1 cellular context compared by ENCODE assay signal in the genomic region with DNA sequence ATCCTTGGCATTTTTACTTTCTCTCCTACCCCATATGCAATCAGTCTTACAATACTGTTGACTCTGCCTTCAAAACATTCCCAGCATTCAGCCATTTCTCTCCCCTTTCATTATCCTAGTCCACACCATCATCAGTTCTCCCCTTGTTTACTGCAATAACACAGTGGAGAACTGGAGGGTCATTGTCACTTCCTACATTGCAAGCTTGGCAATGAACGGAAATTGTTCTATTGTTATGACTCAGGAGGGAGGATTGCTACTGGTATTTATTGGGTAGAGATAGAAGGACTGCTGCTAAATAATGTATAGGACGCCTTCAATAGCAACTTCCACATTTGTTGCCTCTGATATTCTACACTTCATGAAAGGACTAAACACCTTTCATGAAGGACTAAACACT.
TF ChIP-seq lines count a peak whose summit lies in the region.

No MANE protein-coding gene starts in this region.

TF ChIP-seq in GM23338, 12 proteins besides CTCF, POLR2A, EP300 and RAD21 (continued from another document):
- TF ChIP-seq, protein P1, sequence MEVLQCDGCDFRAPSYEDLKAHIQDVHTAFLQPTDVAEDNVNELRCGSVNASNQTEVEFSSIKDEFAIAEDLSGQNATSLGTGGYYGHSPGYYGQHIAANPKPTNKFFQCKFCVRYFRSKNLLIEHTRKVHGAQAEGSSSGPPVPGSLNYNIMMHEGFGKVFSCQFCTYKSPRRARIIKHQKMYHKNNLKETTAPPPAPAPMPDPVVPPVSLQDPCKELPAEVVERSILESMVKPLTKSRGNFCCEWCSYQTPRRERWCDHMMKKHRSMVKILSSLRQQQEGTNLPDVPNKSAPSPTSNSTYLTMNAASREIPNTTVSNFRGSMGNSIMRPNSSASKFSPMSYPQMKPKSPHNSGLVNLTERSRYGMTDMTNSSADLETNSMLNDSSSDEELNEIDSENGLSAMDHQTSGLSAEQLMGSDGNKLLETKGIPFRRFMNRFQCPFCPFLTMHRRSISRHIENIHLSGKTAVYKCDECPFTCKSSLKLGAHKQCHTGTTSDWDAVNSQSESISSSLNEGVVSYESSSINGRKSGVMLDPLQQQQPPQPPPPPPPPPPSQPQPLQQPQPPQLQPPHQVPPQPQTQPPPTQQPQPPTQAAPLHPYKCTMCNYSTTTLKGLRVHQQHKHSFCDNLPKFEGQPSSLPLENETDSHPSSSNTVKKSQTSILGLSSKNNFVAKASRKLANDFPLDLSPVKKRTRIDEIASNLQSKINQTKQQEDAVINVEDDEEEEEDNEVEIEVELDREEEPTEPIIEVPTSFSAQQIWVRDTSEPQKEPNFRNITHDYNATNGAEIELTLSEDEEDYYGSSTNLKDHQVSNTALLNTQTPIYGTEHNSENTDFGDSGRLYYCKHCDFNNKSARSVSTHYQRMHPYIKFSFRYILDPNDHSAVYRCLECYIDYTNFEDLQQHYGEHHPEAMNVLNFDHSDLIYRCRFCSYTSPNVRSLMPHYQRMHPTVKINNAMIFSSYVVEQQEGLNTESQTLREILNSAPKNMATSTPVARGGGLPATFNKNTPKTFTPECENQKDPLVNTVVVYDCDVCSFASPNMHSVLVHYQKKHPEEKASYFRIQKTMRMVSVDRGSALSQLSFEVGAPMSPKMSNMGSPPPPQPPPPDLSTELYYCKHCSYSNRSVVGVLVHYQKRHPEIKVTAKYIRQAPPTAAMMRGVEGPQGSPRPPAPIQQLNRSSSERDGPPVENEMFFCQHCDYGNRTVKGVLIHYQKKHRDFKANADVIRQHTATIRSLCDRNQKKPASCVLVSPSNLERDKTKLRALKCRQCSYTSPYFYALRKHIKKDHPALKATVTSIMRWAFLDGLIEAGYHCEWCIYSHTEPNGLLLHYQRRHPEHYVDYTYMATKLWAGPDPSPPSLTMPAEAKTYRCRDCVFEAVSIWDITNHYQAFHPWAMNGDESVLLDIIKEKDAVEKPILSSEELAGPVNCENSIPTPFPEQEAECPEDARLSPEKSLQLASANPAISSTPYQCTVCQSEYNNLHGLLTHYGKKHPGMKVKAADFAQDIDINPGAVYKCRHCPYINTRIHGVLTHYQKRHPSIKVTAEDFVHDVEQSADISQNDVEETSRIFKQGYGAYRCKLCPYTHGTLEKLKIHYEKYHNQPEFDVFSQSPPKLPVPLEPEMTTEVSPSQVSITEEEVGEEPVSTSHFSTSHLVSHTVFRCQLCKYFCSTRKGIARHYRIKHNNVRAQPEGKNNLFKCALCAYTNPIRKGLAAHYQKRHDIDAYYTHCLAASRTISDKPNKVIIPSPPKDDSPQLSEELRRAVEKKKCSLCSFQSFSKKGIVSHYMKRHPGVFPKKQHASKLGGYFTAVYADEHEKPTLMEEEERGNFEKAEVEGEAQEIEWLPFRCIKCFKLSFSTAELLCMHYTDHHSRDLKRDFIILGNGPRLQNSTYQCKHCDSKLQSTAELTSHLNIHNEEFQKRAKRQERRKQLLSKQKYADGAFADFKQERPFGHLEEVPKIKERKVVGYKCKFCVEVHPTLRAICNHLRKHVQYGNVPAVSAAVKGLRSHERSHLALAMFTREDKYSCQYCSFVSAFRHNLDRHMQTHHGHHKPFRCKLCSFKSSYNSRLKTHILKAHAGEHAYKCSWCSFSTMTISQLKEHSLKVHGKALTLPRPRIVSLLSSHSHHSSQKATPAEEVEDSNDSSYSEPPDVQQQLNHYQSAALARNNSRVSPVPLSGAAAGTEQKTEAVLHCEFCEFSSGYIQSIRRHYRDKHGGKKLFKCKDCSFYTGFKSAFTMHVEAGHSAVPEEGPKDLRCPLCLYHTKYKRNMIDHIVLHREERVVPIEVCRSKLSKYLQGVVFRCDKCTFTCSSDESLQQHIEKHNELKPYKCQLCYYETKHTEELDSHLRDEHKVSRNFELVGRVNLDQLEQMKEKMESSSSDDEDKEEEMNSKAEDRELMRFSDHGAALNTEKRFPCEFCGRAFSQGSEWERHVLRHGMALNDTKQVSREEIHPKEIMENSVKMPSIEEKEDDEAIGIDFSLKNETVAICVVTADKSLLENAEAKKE (CRISPR knock-in tag; IDR thresholded peaks at IDR 0.05) = no peak
- TF ChIP-seq ZNF331 (CRISPR knock-in tag; IDR thresholded peaks at IDR 0.05; ENCODE audit: low read depth) = no peak
